ENCODE assay signal across 30 cellular contexts in the genomic region with DNA sequence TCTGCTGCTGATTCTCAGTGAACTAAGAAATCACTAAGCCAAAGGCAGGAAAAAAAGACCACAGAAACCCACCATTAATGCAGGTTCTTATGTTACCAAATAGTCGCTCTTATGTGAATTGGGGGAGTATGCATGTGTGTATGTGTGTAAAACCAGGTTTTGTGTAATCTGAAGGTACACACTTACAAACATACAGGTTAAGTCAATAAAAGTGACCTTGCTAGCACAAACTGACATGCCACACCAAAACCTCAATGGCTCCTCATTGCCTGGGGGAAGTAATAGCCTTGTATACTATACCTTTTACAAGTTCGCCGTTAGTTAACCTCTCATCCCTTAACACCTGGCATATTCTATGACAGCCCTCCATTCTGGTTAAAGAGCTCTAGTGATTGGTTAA. TPM values are rescaled to one million over a fixed set of nuclear protein-coding genes. Genes with fewer than 3 reads are reported as not detected.
DNase-seq lines count a peak whose midpoint lies in the region; ATAC-seq and TF ChIP-seq lines count a peak whose summit lies in the region.
"Had no signal": no experiment of that assay in that cellular context is flagged by ENCODE, and none has a peak within 500 bp of the region (broad histone marks: within the 10 kb centered on the region; RNA-seq: fewer than 3 reads in every experiment).

No MANE protein-coding gene starts in this region.

- H3K4me1 Mint-ChIP-seq in T-helper 1 cell treated with Interleukin-12 subunit alpha and Interleukin-12 subunit beta and Interleukin-4 antibody, amounts not matched to agents 30 μg/mL and 1 μg/mL, for 36 hours (ENCODE audit: low read depth): peaks cover 24% of the 10 kb centered on the region
- peaks cover 25% of the 10 kb centered on the region for H3K4me1 Mint-ChIP-seq in activated T-helper 2 cell treated with anti-CD3 and anti-CD28 coated beads, Interferon-gamma antibody, Interleukin-2, Interleukin-4, amounts not matched to agents 10 μg/mL and 5 μg/mL and 100 μg/mL, durations not matched to agents 14 hours and 24 hours and 36 hours (ENCODE audit: low read depth)

- 94 to 100% methylated on average over 3 of the region's 3 CpGs for WGBS in GM23248 (ENCODE audit: low coverage in 1 of 2, low lambda C conversion rate in 2 of 2, missing lambda C conversion rate in 2 of 2), 2 experiments
- 82% methylated on average over 3 of the region's 3 CpGs for WGBS in right lobe of liver (ENCODE audit: insufficient coverage, low coverage, low lambda C conversion rate, missing lambda C conversion rate)

- no peaks in the 10 kb centered on the region for H3K9me3 Mint-ChIP-seq in T-helper 1 cell treated with Interleukin-12 subunit alpha and Interleukin-12 subunit beta and Interleukin-4 antibody, amounts not matched to agents 30 μg/mL and 1 μg/mL, for 36 hours
- H3K9me3 Mint-ChIP-seq in activated T-helper 2 cell treated with anti-CD3 and anti-CD28 coated beads, Interferon-gamma antibody, Interleukin-2, Interleukin-4, amounts not matched to agents 10 μg/mL and 5 μg/mL and 100 μg/mL, durations not matched to agents 14 hours and 24 hours and 36 hours: no peaks in the 10 kb centered on the region
- H3K9me3 Mint-ChIP-seq: activated B cell treated with CpG ODN at 0.5 μM for 24 hours; activated T-cell treated with anti-CD3 and anti-CD28 coated beads, Interleukin-2, amount 50 U/mL, for 4 hours; endodermal cell; GM23338 had no signal

- ATAC-seq in right lobe of liver (peak; percentile 10 to 61 (median 42)), HG03565 (IDR thresholded peaks at IDR 0.05; ENCODE audit: unreplicated experiment) (no peak)
- ATAC-seq: A549, gastroesophageal sphincter, GM23338, Right ventricle myocardium inferior, sciatic nerve had no signal

- TF ChIP-seq POLR2A in right lobe of liver (IDR thresholded peaks at IDR 0.05) (no peak), Peyer's patch (IDR thresholded peaks at IDR 0.05) (no peak)

- H3K27ac ChIP-seq in GM23248 (peak overlapping the region; percentile 50; the same call in 1 of the 2 replicates), right lobe of liver (no peak overlapping the region), Peyer's patch (no peak overlapping the region)
- H3K27ac ChIP-seq: A549, breast epithelium, gastroesophageal sphincter, KMS-11, upper lobe of left lung had no signal

- H3F3A ChIP-seq in GM23248 (ENCODE audit: insufficient read depth): peaks cover 25% of the 10 kb centered on the region; the same call in 1 of the 2 replicates

- intact Hi-C loops in activated T-helper 2 cell treated with anti-CD3 and anti-CD28 coated beads, Interferon-gamma antibody, Interleukin-2, Interleukin-4, amounts not matched to agents 10 μg/mL and 5 μg/mL and 100 μg/mL, durations not matched to agents 14 hours and 24 hours and 36 hours (cut with micrococcal nuclease): no loop called here
- intact Hi-C loops in right lobe of liver (cut with DNase I): no loop called here

- H2AFZ ChIP-seq in GM23248: no peak overlapping the region
- H2AFZ ChIP-seq: GM23338 had no signal

- H3K4me1 ChIP-seq in GM23248 (ENCODE audit: insufficient read depth): peaks cover 19% of the 10 kb centered on the region
- H3K4me1 ChIP-seq in right lobe of liver: peaks cover 0 to 8% (median 0%) of the 10 kb centered on the region in 4 donors
- peaks cover 0 to 18% (median 5%) of the 10 kb centered on the region in 4 donors for H3K4me1 ChIP-seq in Peyer's patch
- H3K4me1 ChIP-seq: A549, breast epithelium, gastroesophageal sphincter, upper lobe of left lung had no signal

- no peak for TF ChIP-seq CTCF in right lobe of liver (IDR thresholded peaks at IDR 0.05)
- TF ChIP-seq CTCF in Peyer's patch (IDR thresholded peaks at IDR 0.05): no peak

- H3K27me3 ChIP-seq in GM23248 (replicated peaks; ENCODE audit: insufficient read depth) (no peaks in the 10 kb centered on the region), right lobe of liver (no peaks in the 10 kb centered on the region), Peyer's patch (no peaks in the 10 kb centered on the region)
- H3K27me3 ChIP-seq: breast epithelium, gastroesophageal sphincter, upper lobe of left lung had no signal

- H3K36me3 ChIP-seq in GM23248 (ENCODE audit: low read depth) (no peaks in the 10 kb centered on the region), right lobe of liver (no peaks in the 10 kb centered on the region), Peyer's patch (no peaks in the 10 kb centered on the region)
- H3K36me3 ChIP-seq: breast epithelium, gastroesophageal sphincter, upper lobe of left lung had no signal

- H3K4me3 Mint-ChIP-seq in T-helper 1 cell treated with Interleukin-12 subunit alpha and Interleukin-12 subunit beta and Interleukin-4 antibody, amounts not matched to agents 30 μg/mL and 1 μg/mL, for 36 hours: no peak overlapping the region
- no peak overlapping the region for H3K4me3 Mint-ChIP-seq in activated T-helper 2 cell treated with anti-CD3 and anti-CD28 coated beads, Interferon-gamma antibody, Interleukin-2, Interleukin-4, amounts not matched to agents 10 μg/mL and 5 μg/mL and 100 μg/mL, durations not matched to agents 14 hours and 24 hours and 36 hours (ENCODE audit: low read depth)
- H3K4me3 Mint-ChIP-seq: activated B cell treated with CpG ODN at 0.5 μM for 24 hours; activated T-cell treated with anti-CD3 and anti-CD28 coated beads, Interleukin-2, amount 50 U/mL, for 4 hours; B cell; endodermal cell; GM23338 had no signal

- H3K4me2 ChIP-seq in GM23248 (ENCODE audit: unreplicated experiment): no peak overlapping the region
- H3K4me2 ChIP-seq: A549, GM23338, KMS-11 had no signal

- no peaks in the 10 kb centered on the region for H4K20me1 ChIP-seq in GM23248 (ENCODE audit: insufficient read depth)

- no peaks in the 10 kb centered on the region for H3K27me3 Mint-ChIP-seq in T-helper 1 cell treated with Interleukin-12 subunit alpha and Interleukin-12 subunit beta and Interleukin-4 antibody, amounts not matched to agents 30 μg/mL and 1 μg/mL, for 36 hours (ENCODE audit: low read depth)
- peaks cover 6% of the 10 kb centered on the region for H3K27me3 Mint-ChIP-seq in activated T-helper 2 cell treated with anti-CD3 and anti-CD28 coated beads, Interferon-gamma antibody, Interleukin-2, Interleukin-4, amounts not matched to agents 10 μg/mL and 5 μg/mL and 100 μg/mL, durations not matched to agents 14 hours and 24 hours and 36 hours (ENCODE audit: low read depth)
- H3K27me3 Mint-ChIP-seq: activated B cell treated with CpG ODN at 0.5 μM for 24 hours had no signal

- H3K79me2 ChIP-seq in GM23248 (ENCODE audit: insufficient read depth): no peaks in the 10 kb centered on the region

- DNase-seq in T-helper 1 cell (no peak), GM23248 (no peak), right lobe of liver (no peak), NCI-H2227 treated with DMSO at 0.1 percent for 48 hours (lab: John Stamatoyannopoulos, UW) (no peak), Peyer's patch (no peak)
- no peak for DNase-seq in activated T-helper 2 cell treated with anti-CD3 and anti-CD28 coated beads, Interferon-gamma antibody, Interleukin-2, Interleukin-4, amounts not matched to agents 10 μg/mL and 5 μg/mL and 100 μg/mL, durations not matched to agents 14 hours and 24 hours and 36 hours (ENCODE audit: low spot score)
- DNase-seq: activated B cell treated with CpG ODN at 0.5 μM for 24 hours; activated CD8-positive, alpha-beta memory T cell treated with anti-CD3 and anti-CD28 coated beads for 24 hours; activated naive CD4-positive, alpha-beta T cell treated with Interleukin-2 at 50 U/mL for 16 hours; activated T-cell treated with anti-CD3 and anti-CD28 coated beads, Interleukin-2, amount 50 U/mL, for 4 hours; amniotic stem cell; Caco-2; DMS79 treated with DMSO at 0.1 percent for 48 hours; endodermal cell; hypothalamus; NCI-H146; NCI-H748 treated with DMSO at 0.1 percent for 48 hours; posterior cingulate gyrus; T1000 had no signal

- peak overlapping the region; percentile 70 for H3K27ac Mint-ChIP-seq in T-helper 1 cell treated with Interleukin-12 subunit alpha and Interleukin-12 subunit beta and Interleukin-4 antibody, amounts not matched to agents 30 μg/mL and 1 μg/mL, for 36 hours
- H3K27ac Mint-ChIP-seq in activated T-helper 2 cell treated with anti-CD3 and anti-CD28 coated beads, Interferon-gamma antibody, Interleukin-2, Interleukin-4, amounts not matched to agents 10 μg/mL and 5 μg/mL and 100 μg/mL, durations not matched to agents 14 hours and 24 hours and 36 hours: peak overlapping the region; percentile 32
- H3K27ac Mint-ChIP-seq: activated B cell treated with CpG ODN at 0.5 μM for 24 hours, B cell, endodermal cell had no signal

- H3K4me3 ChIP-seq in GM23248: no peak overlapping the region
- no peak overlapping the region for H3K4me3 ChIP-seq in right lobe of liver
- no peak overlapping the region for H3K4me3 ChIP-seq in Peyer's patch
- H3K4me3 ChIP-seq: A549, breast epithelium, gastroesophageal sphincter, GM23338, upper lobe of left lung had no signal

- no peaks in the 10 kb centered on the region for H3K36me3 Mint-ChIP-seq in T-helper 1 cell treated with Interleukin-12 subunit alpha and Interleukin-12 subunit beta and Interleukin-4 antibody, amounts not matched to agents 30 μg/mL and 1 μg/mL, for 36 hours (ENCODE audit: low read depth)
- H3K36me3 Mint-ChIP-seq in activated T-helper 2 cell treated with anti-CD3 and anti-CD28 coated beads, Interferon-gamma antibody, Interleukin-2, Interleukin-4, amounts not matched to agents 10 μg/mL and 5 μg/mL and 100 μg/mL, durations not matched to agents 14 hours and 24 hours and 36 hours (ENCODE audit: low read depth): no peaks in the 10 kb centered on the region

- H3K9me3 ChIP-seq in GM23248 (ENCODE audit: low read depth) (no peaks in the 10 kb centered on the region), right lobe of liver (no peaks in the 10 kb centered on the region), Peyer's patch (no peaks in the 10 kb centered on the region)
- H3K9me3 ChIP-seq: A549, breast epithelium, Caco-2, gastroesophageal sphincter, upper lobe of left lung had no signal

- in situ Hi-C loops in GM23248 (cut with MboI): no loop called here

- H3K9me2 ChIP-seq in GM23248 (ENCODE audit: insufficient read depth): no peaks in the 10 kb centered on the region

- H3K9ac ChIP-seq in GM23248: no peak overlapping the region
- H3K9ac ChIP-seq: KMS-11 had no signal

RNA-seq across cellular contexts. Expression of gene TMED10, which starts 29.8 kb away (rescaled TPM):
- total RNA-seq in GM23248 (2014; rRNA removed; shearing (Covaris generic)): 359 and 363 TPM in 2 replicates
- polyA plus RNA-seq in GM23248 (2016; fragmentation: Nextera tagmentation; extraction: Ambion mirVana): 540 and 553 TPM in 2 replicates
- total RNA-seq in activated T-helper 2 cell treated with anti-CD3 and anti-CD28 coated beads, Interferon-gamma antibody, Interleukin-2, Interleukin-4, amounts not matched to agents 10 μg/mL and 5 μg/mL and 100 μg/mL, durations not matched to agents 14 hours and 24 hours and 36 hours: 231 and 248 TPM in 2 replicates
- total RNA-seq in right lobe of liver (100 to 1,000 TPM; 205 to 296 (median 279) TPM), Peyer's patch (100 to 1,000 TPM in 2 of 4 donors, 10 to 100 TPM in 2; 58.6 to 181 (median 115) TPM)
